8 cellular contexts compared by ENCODE assay signal in the genomic region with DNA sequence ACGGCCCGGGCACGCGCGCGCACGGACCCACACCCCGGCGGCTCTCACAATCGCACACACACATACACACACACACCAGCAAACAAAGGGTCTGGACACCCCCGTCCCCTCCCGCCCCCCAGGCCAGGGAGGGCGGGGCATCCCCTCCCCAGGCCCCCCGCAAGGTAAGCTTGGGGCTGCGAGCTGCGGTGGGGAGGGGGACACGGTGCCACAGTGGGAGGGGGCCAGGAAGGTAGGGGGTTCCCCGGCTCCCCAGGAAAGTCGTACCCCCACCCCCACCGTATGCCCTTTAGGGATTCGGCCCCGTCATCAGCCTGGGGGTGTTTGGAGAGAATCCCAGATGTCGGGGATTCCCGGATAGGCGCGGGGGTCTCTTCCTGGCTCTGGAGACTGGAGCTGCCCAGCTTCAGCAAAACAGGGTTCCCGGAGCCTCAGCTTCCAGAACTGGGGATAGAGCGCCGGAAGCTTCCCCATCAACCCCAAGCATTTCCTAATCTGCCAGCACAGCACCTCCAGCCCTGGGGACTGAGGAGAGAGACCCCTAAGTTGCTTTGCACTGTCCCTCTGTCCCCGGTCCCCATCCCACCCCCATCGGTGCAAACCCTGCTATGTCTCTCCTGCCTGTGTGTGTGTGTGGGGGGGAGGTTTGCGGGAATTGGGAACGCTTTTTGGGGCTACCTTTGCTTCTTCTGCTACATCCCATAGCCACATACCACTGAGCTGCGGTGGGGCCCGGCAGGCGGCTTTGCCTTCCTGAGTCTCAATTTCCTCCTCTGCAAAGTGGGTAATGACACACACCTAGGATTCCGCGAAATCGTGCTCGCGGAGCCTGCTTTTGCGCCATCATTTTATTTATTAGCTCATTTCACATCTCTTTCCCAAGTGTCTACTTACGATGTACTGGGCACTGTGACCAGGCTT. TPM values are rescaled to one million over a fixed set of nuclear protein-coding genes. Genes with fewer than 3 reads are reported as not detected.
DNase-seq lines count a peak whose midpoint lies in the region; ATAC-seq and TF ChIP-seq lines count a peak whose summit lies in the region.

No MANE protein-coding gene starts in this region.

- no peak for ATAC-seq in HG02678 (IDR thresholded peaks at IDR 0.05; ENCODE audit: unreplicated experiment)
- no peak for ATAC-seq in GM19023 (IDR thresholded peaks at IDR 0.05; ENCODE audit: unreplicated experiment)

- no peak for TF ChIP-seq CTCF in esophagus squamous epithelium (IDR thresholded peaks at IDR 0.05)

- peak overlapping the region in 2 of 4 donors; percentile 5 to 90 for H3K27ac ChIP-seq in esophagus squamous epithelium

- H3K9me3 ChIP-seq in HAP-1 (no peaks in the 10 kb centered on the region), esophagus squamous epithelium (no peaks in the 10 kb centered on the region)

- peak overlapping the region; percentile 97 for H3K27ac Mint-ChIP-seq in activated CD4-positive, alpha-beta T cell treated with anti-CD3 and anti-CD28 coated beads, Interleukin-2, amount 10 ng/mL, durations not matched to agents 7 days and 5 days

- 5 to 12% methylated on average over 13 to 20 of the region's 43 CpGs for WGBS in esophagus squamous epithelium, 2 donors

- intact Hi-C loops in esophagus squamous epithelium (cut with DNase I), result loop anchor here (10.0 kb wide), 1 partner anchor 170 kb away; no protein-coding TSS in a partner anchor

- H3K4me3 ChIP-seq in HAP-1, result peak overlapping the region; percentile 89
- peak overlapping the region; percentile 67 to 93 (median 70) for H3K4me3 ChIP-seq in esophagus squamous epithelium

- POLR2A ChIA-PET in activated CD4-positive, alpha-beta T cell treated with anti-CD3 and anti-CD28 coated beads, Interleukin-2, amount 10 ng/mL, durations not matched to agents 7 days and 5 days (lab: Charles Lee), result interaction anchor here (0.6 to 1.1 kb wide), 3 partner anchors 19 to 84 kb away, joined by 3 to 4 read pairs (median 3); no protein-coding TSS in a partner anchor

- H3K27me3 Mint-ChIP-seq in activated CD4-positive, alpha-beta T cell treated with anti-CD3 and anti-CD28 coated beads, Interleukin-2, amount 10 ng/mL, durations not matched to agents 7 days and 5 days, result no peaks in the 10 kb centered on the region

- H3K9me3 Mint-ChIP-seq in activated CD4-positive, alpha-beta T cell treated with anti-CD3 and anti-CD28 coated beads, Interleukin-2, amount 10 ng/mL, durations not matched to agents 7 days and 5 days, result no peaks in the 10 kb centered on the region

- DNase-seq in HAP-1 (ENCODE audit: low spot score in 2 of 2) (no peak), esophagus squamous epithelium (lab: John Stamatoyannopoulos, UW) (no peak), islet precursor cell (no peak), NCI-H2107 (lab: John Stamatoyannopoulos, UW) (no peak)
- DNase-seq in activated CD4-positive, alpha-beta T cell treated with anti-CD3 and anti-CD28 coated beads, Interleukin-2, amount 10 ng/mL, durations not matched to agents 7 days and 5 days, result peak; percentile 61
- peak; percentile 53 for DNase-seq in stimulated activated CD4-positive, alpha-beta T cell treated with anti-CD3 and anti-CD28 coated beads, Interleukin-4, amount 100 ng/mL, for 1 hour

- H3K36me3 Mint-ChIP-seq in activated CD4-positive, alpha-beta T cell treated with anti-CD3 and anti-CD28 coated beads, Interleukin-2, amount 10 ng/mL, durations not matched to agents 7 days and 5 days (ENCODE audit: low read depth), result peaks cover 16% of the 10 kb centered on the region

- H3K36me3 ChIP-seq in HAP-1 (replicated peaks) (peaks cover 12% of the 10 kb centered on the region), esophagus squamous epithelium (peaks cover 0 to 4% (median 0%) of the 10 kb centered on the region in 3 donors)

- peak overlapping the region; percentile 97 for H3K4me3 Mint-ChIP-seq in activated CD4-positive, alpha-beta T cell treated with anti-CD3 and anti-CD28 coated beads, Interleukin-2, amount 10 ng/mL, durations not matched to agents 7 days and 5 days

- H3K4me1 Mint-ChIP-seq in activated CD4-positive, alpha-beta T cell treated with anti-CD3 and anti-CD28 coated beads, Interleukin-2, amount 10 ng/mL, durations not matched to agents 7 days and 5 days, result peaks cover 78% of the 10 kb centered on the region

- H3K4me1 ChIP-seq in HAP-1 (peaks cover 4% of the 10 kb centered on the region), esophagus squamous epithelium (peaks cover 27 to 88% (median 32%) of the 10 kb centered on the region in 3 donors)

- CTCF ChIA-PET in activated CD4-positive, alpha-beta T cell treated with anti-CD3 and anti-CD28 coated beads, Interleukin-2, amount 10 ng/mL, durations not matched to agents 7 days and 5 days (lab: Charles Lee), result interaction anchor here (0.6 to 19.2 kb wide), 13 partner anchors 10 to 240 kb away, joined by 3 to 612 read pairs (median 4); a partner anchor contains a TSS

- in situ Hi-C loops in HAP-1 (cut with MboI; ENCODE audit: low sequenced_read_pairs), result no loop called here

- TF ChIP-seq POLR2A in esophagus squamous epithelium (IDR thresholded peaks at IDR 0.05), result no peak

- H3K27me3 ChIP-seq in HAP-1 (ENCODE audit: low read depth) (no peaks in the 10 kb centered on the region), esophagus squamous epithelium (peaks cover 0 to 59% (median 2%) of the 10 kb centered on the region in 4 donors)

RNA-seq across cellular contexts. Expression of a gene that starts 1.8 kb away (rescaled TPM):
- 100 to 1,000 TPM; 200 to 205 TPM for total RNA-seq in activated CD4-positive, alpha-beta T cell treated with anti-CD3 and anti-CD28 coated beads, Interleukin-2, amount 10 ng/mL, durations not matched to agents 7 days and 5 days
- 100 to 1,000 TPM; 128 to 171 (median 152) TPM for total RNA-seq in esophagus squamous epithelium

RNA-seq across cellular contexts. Expression of a gene that starts 15.2 kb away (rescaled TPM):
- total RNA-seq in activated CD4-positive, alpha-beta T cell treated with anti-CD3 and anti-CD28 coated beads, Interleukin-2, amount 10 ng/mL, durations not matched to agents 7 days and 5 days, result 10 to 100 TPM; 12.7 to 14.3 TPM
- 1 to 10 TPM in 3 of 4 donors, under 1 TPM in 1; 0.87 to 7.1 (median 2.3) TPM for total RNA-seq in esophagus squamous epithelium

RNA-seq across cellular contexts. Expression of a gene that starts 24.8 kb away (rescaled TPM):
- 100 to 1,000 TPM; 251 to 263 TPM for total RNA-seq in activated CD4-positive, alpha-beta T cell treated with anti-CD3 and anti-CD28 coated beads, Interleukin-2, amount 10 ng/mL, durations not matched to agents 7 days and 5 days
- 10 to 100 TPM; 41.8 to 74.2 (median 50.7) TPM for total RNA-seq in esophagus squamous epithelium

Comparison
In these comparisons a context has a peak if more than half of its experiments do, and no peak if none do; other contexts are left out.
1. DNase-seq: peak in activated CD4-positive, alpha-beta T cell treated with anti-CD3 and anti-CD28 coated beads, Interleukin-2, amount 10 ng/mL, durations not matched to agents 7 days and 5 days (single experiment) and stimulated activated CD4-positive, alpha-beta T cell treated with anti-CD3 and anti-CD28 coated beads, Interleukin-4, amount 100 ng/mL, for 1 hour (single experiment); none in HAP-1 (0 of 2), esophagus squamous epithelium (single experiment), islet precursor cell (single experiment) and NCI-H2107 (single experiment).